ENCODE assay signal across 16 cellular contexts in genomic region chr17:15912416-15912955, GRCh38. TPM values are rescaled to one million over a fixed set of nuclear protein-coding genes. Genes with fewer than 3 reads are reported as not detected.
A peak's percentile ranks its signal among the peaks of the same experiment; 100 is the strongest.
DNase-seq lines count a peak whose midpoint lies in the region; ATAC-seq, FAIRE-seq and TF ChIP-seq lines count a peak whose summit lies in the region.
"Had no signal": no experiment of that assay in that cellular context is flagged by ENCODE, and none has a peak within 500 bp of the region (broad histone marks: within the 10 kb centered on the region; RNA-seq: fewer than 3 reads in every experiment).

No MANE protein-coding gene starts in this region.

- H3K9me3 Mint-ChIP-seq in activated CD8-positive, alpha-beta memory T cell treated with anti-CD3 and anti-CD28 coated beads, Interleukin-2, amount 10 ng/mL, durations not matched to agents 7 days and 5 days (ENCODE audit: low read depth), result no peaks in the 10 kb centered on the region
- H3K9me3 Mint-ChIP-seq in osteocyte (ENCODE audit: unreplicated experiment), result peaks cover 6% of the 10 kb centered on the region
- no peaks in the 10 kb centered on the region for H3K9me3 Mint-ChIP-seq in CD8-positive, alpha-beta memory T cell

- H3K9me3 ChIP-seq in endothelial cell of umbilical vein (replicated peaks; ENCODE audit: control insufficient read depth, insufficient read depth, low read length), result no peaks in the 10 kb centered on the region
- no peaks in the 10 kb centered on the region for H3K9me3 ChIP-seq in CD8-positive, alpha-beta memory T cell (ENCODE audit: low read length)
- H3K9me3 ChIP-seq: BLaER1 treated with 17β-estradiol and CSF1 and Interleukin-3, amounts not matched to agents 10 nM and 100 nM had no signal

- TF ChIP-seq CTCF in endothelial cell of umbilical vein (IDR thresholded peaks at IDR 0.05; ENCODE audit: extremely low read depth in 1 of 2, insufficient read depth in 1 of 2, low read depth in 1 of 2, low read length in 2 of 2) (no peak), osteocyte (IDR thresholded peaks at IDR 0.05) (no peak)

- H3K4me3 ChIP-seq in endothelial cell of umbilical vein (replicated peaks in 1 of 3; ENCODE audit: insufficient read depth in 1 of 3, low read depth in 1 of 3, low read length in 3 of 3), result no peak overlapping the region
- no peak overlapping the region for H3K4me3 ChIP-seq in CD8-positive, alpha-beta memory T cell (ENCODE audit: low read length)
- H3K4me3 ChIP-seq: BLaER1 treated with 17β-estradiol and CSF1 and Interleukin-3, amounts not matched to agents 10 nM and 100 nM; GM23248 had no signal

- no peak overlapping the region for H2AFZ ChIP-seq in endothelial cell of umbilical vein (ENCODE audit: low read depth, low read length)
- H2AFZ ChIP-seq: GM23248 had no signal

- H3K4me3 Mint-ChIP-seq in activated CD8-positive, alpha-beta memory T cell treated with anti-CD3 and anti-CD28 coated beads, Interleukin-2, amount 10 ng/mL, durations not matched to agents 7 days and 5 days, result no peak overlapping the region
- H3K4me3 Mint-ChIP-seq in osteocyte (ENCODE audit: unreplicated experiment), result no peak overlapping the region
- H3K4me3 Mint-ChIP-seq in CD8-positive, alpha-beta memory T cell, result no peak overlapping the region
- H3K4me3 Mint-ChIP-seq: CD4-positive, CD25-positive, alpha-beta regulatory T cell had no signal

- FAIRE-seq in endothelial cell of umbilical vein (lab: Jason Lieb, UNC), result peak; percentile 12
- FAIRE-seq: H54 had no signal

- H3K79me2 ChIP-seq in endothelial cell of umbilical vein (ENCODE audit: control insufficient read depth, insufficient read depth, low read length), result no peaks in the 10 kb centered on the region

- no peak overlapping the region for H3K27ac Mint-ChIP-seq in activated CD8-positive, alpha-beta memory T cell treated with anti-CD3 and anti-CD28 coated beads, Interleukin-2, amount 10 ng/mL, durations not matched to agents 7 days and 5 days
- H3K27ac Mint-ChIP-seq in osteocyte (ENCODE audit: unreplicated experiment), result no peak overlapping the region
- no peak overlapping the region for H3K27ac Mint-ChIP-seq in CD8-positive, alpha-beta memory T cell

- intact Hi-C loops in endothelial cell of umbilical vein (cut with micrococcal nuclease), result no loop called here

- ATAC-seq in activated CD8-positive, alpha-beta memory T cell treated with anti-CD3 and anti-CD28 coated beads, Interleukin-2, amount 10 ng/mL, durations not matched to agents 7 days and 5 days, result no peak
- ATAC-seq in GM18867 (IDR thresholded peaks at IDR 0.05; ENCODE audit: unreplicated experiment), result no peak
- no peak for ATAC-seq in HG03196 (IDR thresholded peaks at IDR 0.05; ENCODE audit: unreplicated experiment)
- ATAC-seq: HCT116 had no signal

- peak; percentile 41 for DNase-seq in activated CD8-positive, alpha-beta memory T cell treated with anti-CD3 and anti-CD28 coated beads for 24 hours
- DNase-seq in activated CD8-positive, alpha-beta memory T cell treated with anti-CD3 and anti-CD28 coated beads, Interleukin-2, amount 10 ng/mL, durations not matched to agents 7 days and 5 days, result no peak
- DNase-seq in endothelial cell of umbilical vein (ENCODE audit: low read depth, low spot score) (no peak), osteocyte (ENCODE audit: extremely low spot score, unreplicated experiment) (peak; percentile 54)
- no peak for DNase-seq in CD8-positive, alpha-beta memory T cell
- DNase-seq: ACHN; Calu3; CD4-positive, CD25-positive, alpha-beta regulatory T cell; DMS 273 treated with DMSO at 0.1 percent for 48 hours; GM23248 had no signal

- peaks cover 0 to 12% of the 10 kb centered on the region in 2 experiments for H3K27me3 ChIP-seq in endothelial cell of umbilical vein (ENCODE audit: control insufficient read depth in 2 of 2, insufficient read depth in 2 of 2, low read length in 2 of 2)
- no peaks in the 10 kb centered on the region for H3K27me3 ChIP-seq in CD8-positive, alpha-beta memory T cell (ENCODE audit: insufficient read depth, low read length, poor library complexity, severe bottlenecking)

- POLR2A ChIA-PET in endothelial cell of umbilical vein (lab: Charles Lee), result no interaction called here
- POLR2A ChIA-PET in CD8-positive, alpha-beta memory T cell (lab: Charles Lee), result no interaction called here

- no peaks in the 10 kb centered on the region for H4K20me1 ChIP-seq in endothelial cell of umbilical vein (replicated peaks; ENCODE audit: control insufficient read depth, extremely low read depth, insufficient read depth, low read length)
- H4K20me1 ChIP-seq: BLaER1 treated with 17β-estradiol and CSF1 and Interleukin-3, amounts not matched to agents 10 nM and 100 nM had no signal

- peaks cover 20% of the 10 kb centered on the region for H3K4me1 Mint-ChIP-seq in activated CD8-positive, alpha-beta memory T cell treated with anti-CD3 and anti-CD28 coated beads, Interleukin-2, amount 10 ng/mL, durations not matched to agents 7 days and 5 days
- peaks cover 35% of the 10 kb centered on the region for H3K4me1 Mint-ChIP-seq in osteocyte (ENCODE audit: unreplicated experiment)
- H3K4me1 Mint-ChIP-seq in CD8-positive, alpha-beta memory T cell, result peaks cover 12 to 20% (median 15%) of the 10 kb centered on the region in 3 donors
- H3K4me1 Mint-ChIP-seq: CD4-positive, CD25-positive, alpha-beta regulatory T cell had no signal

- H3K27ac ChIP-seq in endothelial cell of umbilical vein (ENCODE audit: insufficient read depth, low read depth, low read length), result no peak overlapping the region
- no peak overlapping the region for H3K27ac ChIP-seq in CD8-positive, alpha-beta memory T cell (ENCODE audit: low read depth, low read length)
- H3K27ac ChIP-seq: BLaER1 treated with 17β-estradiol and CSF1 and Interleukin-3, amounts not matched to agents 10 nM and 100 nM; GM23248; HL-60 had no signal

- H3K36me3 Mint-ChIP-seq in activated CD8-positive, alpha-beta memory T cell treated with anti-CD3 and anti-CD28 coated beads, Interleukin-2, amount 10 ng/mL, durations not matched to agents 7 days and 5 days, result no peaks in the 10 kb centered on the region
- H3K36me3 Mint-ChIP-seq in osteocyte (ENCODE audit: unreplicated experiment), result no peaks in the 10 kb centered on the region
- no peaks in the 10 kb centered on the region for H3K36me3 Mint-ChIP-seq in CD8-positive, alpha-beta memory T cell
- H3K36me3 Mint-ChIP-seq: CD4-positive, CD25-positive, alpha-beta regulatory T cell had no signal

- dilution Hi-C loops in endothelial cell of umbilical vein (cut with MboI; ENCODE audit: extremely low pct_ligation_motif_present, low sequenced_read_pairs), result no loop called here

- peaks cover 15% of the 10 kb centered on the region for H3K27me3 Mint-ChIP-seq in activated CD8-positive, alpha-beta memory T cell treated with anti-CD3 and anti-CD28 coated beads, Interleukin-2, amount 10 ng/mL, durations not matched to agents 7 days and 5 days
- no peaks in the 10 kb centered on the region for H3K27me3 Mint-ChIP-seq in osteocyte (ENCODE audit: unreplicated experiment)
- H3K27me3 Mint-ChIP-seq in CD8-positive, alpha-beta memory T cell, result peaks cover 0 to 3% of the 10 kb centered on the region in 2 donors

- no peaks in the 10 kb centered on the region for H3K36me3 ChIP-seq in endothelial cell of umbilical vein (ENCODE audit: control insufficient read depth in 2 of 2, extremely low read depth in 1 of 2, insufficient read depth in 2 of 2, low read length in 2 of 2)
- no peaks in the 10 kb centered on the region for H3K36me3 ChIP-seq in CD8-positive, alpha-beta memory T cell (ENCODE audit: insufficient read depth, low read length)
- H3K36me3 ChIP-seq: BLaER1 treated with 17β-estradiol and CSF1 and Interleukin-3, amounts not matched to agents 10 nM and 100 nM had no signal

- H3K4me1 ChIP-seq in endothelial cell of umbilical vein (ENCODE audit: control insufficient read depth, extremely low read depth, insufficient read depth, low read length), result peaks cover 13% of the 10 kb centered on the region
- H3K4me1 ChIP-seq in CD8-positive, alpha-beta memory T cell (ENCODE audit: insufficient read depth, low read length), result no peaks in the 10 kb centered on the region

- H3K9me1 ChIP-seq in endothelial cell of umbilical vein (replicated peaks; ENCODE audit: control insufficient read depth, extremely low read depth, insufficient read depth, low read length), result no peaks in the 10 kb centered on the region

- CTCF ChIA-PET in activated CD8-positive, alpha-beta memory T cell treated with anti-CD3 and anti-CD28 coated beads, Interleukin-2, amount 10 ng/mL, durations not matched to agents 7 days and 5 days (lab: Charles Lee), result no interaction called here
- CTCF ChIA-PET in endothelial cell of umbilical vein (lab: Charles Lee), result interaction anchor here (0.7 kb wide), 1 partner anchor 30 kb away, joined by 3 read pairs; no protein-coding TSS in a partner anchor
- CTCF ChIA-PET in CD8-positive, alpha-beta memory T cell (lab: Charles Lee), result no interaction called here

- TF ChIP-seq POLR2A in endothelial cell of umbilical vein (IDR thresholded peaks at IDR 0.05; ENCODE audit: low read depth, low read length), result no peak

- H3K9ac ChIP-seq in endothelial cell of umbilical vein (replicated peaks; ENCODE audit: extremely low read depth, insufficient read depth, low read length), result no peak overlapping the region
- H3K9ac ChIP-seq: BLaER1 treated with 17β-estradiol and CSF1 and Interleukin-3, amounts not matched to agents 10 nM and 100 nM; GM23248 had no signal

- BruUV-seq in endothelial cell of umbilical vein (replicated peaks; lab: Mats Ljungman, UMichigan), result no TSS peak

- H3K4me2 ChIP-seq in endothelial cell of umbilical vein (ENCODE audit: insufficient read depth, low read length), result no peak overlapping the region
- H3K4me2 ChIP-seq: BLaER1 treated with 17β-estradiol and CSF1 and Interleukin-3, amounts not matched to agents 10 nM and 100 nM had no signal

TF ChIP-seq in endothelial cell of umbilical vein, 7 proteins besides CTCF, POLR2A, EP300 and RAD21:
- TF ChIP-seq EZH2 (IDR thresholded peaks at IDR 0.05; ENCODE audit: borderline replicate concordance, low read depth, low read length, severe bottlenecking), result no peak

RNA-seq across cellular contexts. Expression of gene ADORA2B, which starts 32.4 kb away (rescaled TPM):
- 1 to 10 TPM in 1 of 2 experiments, under 1 TPM in 1; 0.49 to 1.1 TPM for total RNA-seq in activated CD8-positive, alpha-beta memory T cell treated with anti-CD3 and anti-CD28 coated beads, Interleukin-2, amount 10 ng/mL, durations not matched to agents 7 days and 5 days
- total RNA-seq in endothelial cell of umbilical vein (6.5 and 9.8 TPM in 2 replicates), osteocyte (8.9 TPM in 2 replicates)
- 8.8 and 10.1 TPM in 2 replicates for polyA plus RNA-seq in endothelial cell of umbilical vein
- polyA plus RNA-seq in endothelial cell of umbilical vein (2011; cell fraction: cytosol; rRNA removed), result 5.8 and 6.7 TPM in 2 replicates
- polyA plus RNA-seq in endothelial cell of umbilical vein (2011; cell fraction: nucleus; rRNA removed), result 3.5 and 3.9 TPM in 2 replicates
- 6.9 and 10.7 TPM in 2 replicates for polyA plus RNA-seq in endothelial cell of umbilical vein (2012)
- polyA minus RNA-seq in endothelial cell of umbilical vein, result 6.2 and 7.1 TPM in 2 replicates
- 0.51 TPM for polyA minus RNA-seq in endothelial cell of umbilical vein (2011; cell fraction: cytosol; rRNA and poly(A)+ RNA removed)
- polyA minus RNA-seq in endothelial cell of umbilical vein (2011; cell fraction: nucleus; rRNA and poly(A)+ RNA removed), result 3.9 and 4.3 TPM in 2 replicates
- total RNA-seq in CD8-positive, alpha-beta memory T cell, result under 1 TPM; 0.88 to 0.95 TPM
- 1.2 TPM for polyA plus RNA-seq in CD8-positive, alpha-beta memory T cell
- total RNA-seq: CD4-positive, CD25-positive, alpha-beta regulatory T cell had no signal

Comparison
In these comparisons a context has a peak if more than half of its experiments do, and no peak if none do; other contexts are left out.
1. DNase-seq: peak in activated CD8-positive, alpha-beta memory T cell treated with anti-CD3 and anti-CD28 coated beads for 24 hours (single experiment) and osteocyte (single experiment); none in activated CD8-positive, alpha-beta memory T cell treated with anti-CD3 and anti-CD28 coated beads, Interleukin-2, amount 10 ng/mL, durations not matched to agents 7 days and 5 days (single experiment), endothelial cell of umbilical vein (single experiment) and CD8-positive, alpha-beta memory T cell (0 of 5).